In genomic region chr5:141968914-141969608, GRCh38 we compare ENCODE assay signal across 8 cellular contexts. TPM values are rescaled to one million over a fixed set of nuclear protein-coding genes. Genes with fewer than 3 reads are reported as not detected.
DNase-seq lines count a peak whose midpoint lies in the region; ATAC-seq, FAIRE-seq and TF ChIP-seq lines count a peak whose summit lies in the region.

Gene RNF14, plus strand, starts transcription at chr5:141969105. Its CDS starts 4,484 bp downstream, at chr5:141973589.

- H3K4me3 ChIP-seq in kidney (ENCODE audit: low read length in 2 of 2), result peak within 1 kb of the TSS; percentile 95 to 99

- H3K4me1 ChIP-seq in kidney (ENCODE audit: control insufficient read depth in 1 of 2, insufficient read depth in 1 of 2, low read depth in 1 of 2, low read length in 2 of 2), result peaks cover 8 to 13% of the 10 kb centered on the region in 2 donors

- FAIRE-seq in kidney (lab: Jason Lieb, UNC), result no peak

- intact Hi-C loops in kidney (cut with DNase I), result no loop called here

- peaks cover under 1 to 7% of the 10 kb centered on the region in 2 donors for H3K36me3 ChIP-seq in kidney (ENCODE audit: control insufficient read depth in 1 of 2, insufficient read depth in 2 of 2, low read length in 2 of 2)

- DNase-seq in AG09319 (ENCODE audit: extremely low read depth, low read depth) (peak; percentile 77), NCI-H2227 treated with DMSO at 0.1 percent for 48 hours (lab: John Stamatoyannopoulos, UW) (peak; percentile 85), kidney (peak; percentile 98)
- DNase-seq in activated CD4-positive, CD25-positive, alpha-beta regulatory T cell (lab: John Stamatoyannopoulos, UW), result peak; percentile 84 to 88 (median 85)
- peak; percentile 94 for DNase-seq in central memory CD4-positive, alpha-beta T cell
- DNase-seq in stimulated activated CD4-positive, alpha-beta T cell treated with anti-CD3 and anti-CD28 coated beads, Interleukin-15, amount 100 ng/mL, for 24 hours, result peak; percentile 96

- H3K9ac ChIP-seq in kidney (ENCODE audit: low read length in 2 of 2), result peak within 1 kb of the TSS; percentile 99 to 100

- peak; percentile 66 for TF ChIP-seq CTCF in AG09319 (IDR thresholded peaks at IDR 0.05; ENCODE audit: low read depth, low read length)
- TF ChIP-seq CTCF in kidney (IDR thresholded peaks at IDR 0.05; ENCODE audit: borderline replicate concordance, extremely low read depth, insufficient read depth), result peak; percentile 77

- no peaks in the 10 kb centered on the region for H3K9me3 ChIP-seq in kidney (ENCODE audit: control insufficient read depth in 1 of 2, low read length in 2 of 2)

- ATAC-seq in GM18873 (IDR thresholded peaks at IDR 0.05; ENCODE audit: low FRiP score, unreplicated experiment), result peak; percentile 81
- peak; percentile 94 for ATAC-seq in HG03139 (IDR thresholded peaks at IDR 0.05; ENCODE audit: unreplicated experiment)

- peak within 1 kb of the TSS; percentile 98 to 99 for H3K27ac ChIP-seq in kidney (ENCODE audit: low read depth in 2 of 2, low read length in 2 of 2)

RNA-seq across cellular contexts. Expression of gene RNF14, which starts in this region (rescaled TPM):
- 69.3 TPM for total RNA-seq in kidney
- 53.5 TPM for polyA plus RNA-seq in kidney (ENCODE audit: insufficient read depth, low read depth, low replicate concordance)

Comparison
In these comparisons a context has a peak if more than half of its experiments do, and no peak if none do; other contexts are left out.
1. Peak in every context shown above with its lines: DNase-seq, ATAC-seq, H3K4me3 ChIP-seq and H3K27ac ChIP-seq.